Comparison of ENCODE assay signal across 19 cellular contexts in the genomic region with DNA sequence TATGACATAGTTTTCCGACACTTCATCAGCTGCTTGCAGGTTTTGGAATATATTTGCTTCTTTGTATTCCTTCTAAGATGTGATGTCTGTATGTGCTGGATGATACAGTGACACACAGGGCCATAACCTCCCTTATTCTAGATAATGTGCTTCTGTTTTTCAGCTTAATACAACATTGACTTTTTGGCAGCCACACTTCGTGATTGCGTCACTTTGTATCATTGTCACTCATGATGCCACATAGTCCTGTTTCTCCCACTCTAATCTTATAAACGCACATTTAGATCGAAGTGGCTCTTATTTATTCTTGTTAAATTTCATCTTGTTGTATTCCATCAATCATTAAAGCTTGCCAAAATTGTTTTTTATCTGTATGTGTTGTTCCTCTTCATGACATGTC.
A peak's percentile ranks its signal among the peaks of the same experiment; 100 is the strongest.
DNase-seq lines count a peak whose midpoint lies in the region; ATAC-seq, FAIRE-seq and TF ChIP-seq lines count a peak whose summit lies in the region.
"Had no signal": no experiment of that assay in that cellular context is flagged by ENCODE, and none has a peak within 500 bp of the region (broad histone marks: within the 10 kb centered on the region; RNA-seq: fewer than 3 reads in every experiment).

No MANE protein-coding gene starts in this region.

- no peak overlapping the region for H3K4ac ChIP-seq in IMR-90 (ENCODE audit: low read depth, low read length)
- H3K4ac ChIP-seq in H1 (replicated peaks; ENCODE audit: insufficient read length, low read depth, low read length), result no peak overlapping the region

- H2BK5ac ChIP-seq in IMR-90 (ENCODE audit: low read depth, low read length, poor library complexity, severe bottlenecking) (no peak overlapping the region), H1 (ENCODE audit: low read depth, low read length) (no peak overlapping the region)

- no peak overlapping the region for H3K18ac ChIP-seq in IMR-90 (ENCODE audit: low read depth, low read length)
- H3K18ac ChIP-seq in H1 (ENCODE audit: extremely low read depth, low read length), result no peak overlapping the region

- DNase-seq in HTR-8/SVneo (ENCODE audit: insufficient read length, low spot score) (no peak), IMR-90 (no peak), OCI-M1 (lab: John Stamatoyannopoulos, UW) (peak; percentile 68), H1 (ENCODE audit: low read depth in 1 of 2, low spot score in 2 of 2) (no peak), GM19238 (ENCODE audit: insufficient read length, low spot score) (no peak)
- no peak for DNase-seq in activated effector memory CD4-positive, alpha-beta T cell treated with anti-CD3 and anti-CD28 coated beads, Interleukin-2, amount 50 U/mL, for 16 hours
- no peak for DNase-seq in activated CD4-positive, CD25-positive, alpha-beta regulatory T cell (lab: John Stamatoyannopoulos, UW)
- DNase-seq: C1 segment of cervical spinal cord; Calu3; CD4-positive, alpha-beta memory T cell; COR-L47; DMS53; DMS79 treated with DMSO at 0.1 percent for 48 hours; GF-D8; GM23248; H9 had no signal

- no CpG with 5 or more reads among the region's 5 CpGs for WGBS in IMR-90 (ENCODE audit: extremely low coverage in 2 of 2, insufficient read length in 1 of 2), 2 experiments
- 95% methylated on average over 5 of the region's 5 CpGs; no CpG with 5 or more reads in 1 of the 2 experiments for WGBS in H1 (ENCODE audit: extremely low coverage in 1 of 2, insufficient coverage in 1 of 2, insufficient read length in 1 of 2, insufficient replicate concordance in 2 of 2, low coverage in 1 of 2, low lambda C conversion rate in 2 of 2, missing lambda C conversion rate in 1 of 2), 2 experiments

- no peak for TF ChIP-seq RAD21 in IMR-90 (IDR thresholded peaks at IDR 0.05; ENCODE audit: low read length)
- no peak for TF ChIP-seq RAD21 in H1 (IDR thresholded peaks at IDR 0.05 in 1 of 2, conservative IDR thresholded peaks at IDR 0.05 in 1 of 2; ENCODE audit: low read depth in 2 of 2, low read length in 2 of 2)

- intact Hi-C loops in IMR-90 (cut with micrococcal nuclease), result no loop called here

- FAIRE-seq in HTR-8/SVneo (lab: Jason Lieb, UNC), result peak; percentile 26
- no peak for FAIRE-seq in H1 (lab: Jason Lieb, UNC)
- FAIRE-seq: GM12892, GM19239 had no signal

- BruUV-seq in IMR-90 (replicated peaks; lab: Mats Ljungman, UMichigan), result no TSS peak

- H3K9me3 ChIP-seq in IMR-90 (ENCODE audit: control insufficient read depth, insufficient read depth, low read length), result no peaks in the 10 kb centered on the region
- H3K9me3 ChIP-seq in H1 (ENCODE audit: insufficient read depth in 2 of 2, low read depth in 1 of 2, low read length in 1 of 2), result no peaks in the 10 kb centered on the region

- no peaks in the 10 kb centered on the region for H3K23me2 ChIP-seq in H1 (ENCODE audit: low read depth, low read length)

- no peak overlapping the region for H4K5ac ChIP-seq in IMR-90 (ENCODE audit: low read depth, low read length)
- H4K5ac ChIP-seq in H1 (ENCODE audit: insufficient read length, low read depth, low read length), result no peak overlapping the region

- H2BK120ac ChIP-seq in IMR-90 (ENCODE audit: low read depth, low read length) (no peak overlapping the region), H1 (replicated peaks; ENCODE audit: low read depth, low read length) (no peak overlapping the region)

- H3K79me2 ChIP-seq in H1 (ENCODE audit: control insufficient read depth in 1 of 2, insufficient read depth in 2 of 2, low read length in 2 of 2), result no peaks in the 10 kb centered on the region

- no peak overlapping the region for H2BK12ac ChIP-seq in H1 (ENCODE audit: low read depth, low read length)

- H3K14ac ChIP-seq in IMR-90 (replicated peaks; ENCODE audit: low read depth, low read length) (no peak overlapping the region), H1 (ENCODE audit: insufficient read length) (no peak overlapping the region)

- no peak for TF ChIP-seq POLR2A in IMR-90 (IDR thresholded peaks at IDR 0.05; ENCODE audit: low read depth, low read length)
- no peak for TF ChIP-seq POLR2A in H1 (IDR thresholded peaks at IDR 0.05; ENCODE audit: control extremely low read depth in 1 of 2, low read depth in 2 of 2, low read length in 2 of 2)

- no peak overlapping the region for H3K56ac ChIP-seq in IMR-90 (ENCODE audit: extremely low read depth, insufficient read depth, low read length)
- no peak overlapping the region for H3K56ac ChIP-seq in H1 (replicated peaks; ENCODE audit: insufficient read length, low read depth, low read length)

- H3K4me1 ChIP-seq in IMR-90 (ENCODE audit: control insufficient read depth, insufficient read depth, low read length) (no peaks in the 10 kb centered on the region), H1 (replicated peaks in 1 of 4; ENCODE audit: control insufficient read depth in 3 of 4, insufficient read depth in 4 of 4, low read length in 3 of 4) (peaks cover 0 to 2% (median 0%) of the 10 kb centered on the region in 4 experiments; a peak in 2 of 7 replicates)

- H2AFZ ChIP-seq in IMR-90 (replicated peaks; ENCODE audit: low read length, poor library complexity) (no peak overlapping the region), H1 (ENCODE audit: low read length) (no peak overlapping the region)
- H2AFZ ChIP-seq: GM23248 had no signal

- H3K4me3 ChIP-seq in IMR-90 (ENCODE audit: insufficient read depth, low read depth, low read length) (no peak overlapping the region), H1 (ENCODE audit: extremely low read depth in 1 of 4, insufficient read depth in 2 of 4, low read depth in 3 of 4, low read length in 4 of 4) (no peak overlapping the region)
- H3K4me3 ChIP-seq: GM23248 had no signal

- TF ChIP-seq EP300 in H1 (IDR thresholded peaks at IDR 0.05; ENCODE audit: borderline replicate concordance in 1 of 2, low read depth in 2 of 2, low read length in 2 of 2), result no peak

- H3K27me3 ChIP-seq in IMR-90 (ENCODE audit: control insufficient read depth, insufficient read depth, low read length), result peaks cover 1% of the 10 kb centered on the region; the same call in 1 of the 2 replicates
- H3K27me3 ChIP-seq in H1 (replicated peaks in 1 of 4; ENCODE audit: control insufficient read depth in 3 of 4, extremely low read depth in 1 of 4, insufficient read depth in 3 of 4, low read length in 3 of 4), result no peaks in the 10 kb centered on the region

- POLR2A ChIA-PET in IMR-90 (lab: Charles Lee; ENCODE audit: unreplicated experiment), result no interaction called here
- POLR2A ChIA-PET in H1 (lab: Charles Lee; ENCODE audit: partially characterized antibody), result no interaction called here

- H2AK5ac ChIP-seq in IMR-90 (ENCODE audit: low read depth, low read length) (no peak overlapping the region), H1 (ENCODE audit: low read depth, low read length) (no peak overlapping the region)

- H4K91ac ChIP-seq in IMR-90 (ENCODE audit: insufficient read depth, low read depth, low read length) (no peak overlapping the region), H1 (replicated peaks; ENCODE audit: insufficient read length, low read length) (no peak overlapping the region)

- H4K8ac ChIP-seq in IMR-90 (ENCODE audit: low read depth in 2 of 2, low read length in 2 of 2), result no peak overlapping the region
- H4K8ac ChIP-seq in H1 (ENCODE audit: extremely low read depth, insufficient read depth, low read length), result no peak overlapping the region

- no peak overlapping the region for H2BK20ac ChIP-seq in IMR-90 (ENCODE audit: low read depth, low read length)
- H2BK20ac ChIP-seq in H1 (ENCODE audit: low read length), result no peak overlapping the region

- no peaks in the 10 kb centered on the region for H4K20me1 ChIP-seq in IMR-90 (ENCODE audit: insufficient read depth, low read length)
- no peaks in the 10 kb centered on the region for H4K20me1 ChIP-seq in H1 (replicated peaks in 1 of 2; ENCODE audit: control insufficient read depth in 1 of 2, insufficient read depth in 2 of 2, low read length in 2 of 2)

- H2AK9ac ChIP-seq in IMR-90 (replicated peaks; ENCODE audit: low read depth, low read length, poor library complexity), result no peak overlapping the region

- ATAC-seq in IMR-90 (ENCODE audit: low read depth), result no peak
- ATAC-seq: HCT116 had no signal

- in situ Hi-C loops in IMR-90 (cut with MboI; ENCODE audit: low sequenced_read_pairs), result no loop called here

- no peaks in the 10 kb centered on the region for H3K9me1 ChIP-seq in IMR-90 (ENCODE audit: insufficient read depth, low read length)

- no peaks in the 10 kb centered on the region for H3K79me1 ChIP-seq in IMR-90 (ENCODE audit: low read depth in 1 of 2, low read length in 2 of 2)
- H3K79me1 ChIP-seq in H1 (ENCODE audit: low read depth, low read length), result no peaks in the 10 kb centered on the region

- TF ChIP-seq CTCF in IMR-90 (conservative IDR thresholded peaks at IDR 0.05; ENCODE audit: low read depth, low read length) (no peak), H1 (IDR thresholded peaks at IDR 0.05; ENCODE audit: control extremely low read depth in 1 of 3, insufficient read depth in 1 of 3, low read depth in 1 of 3, low read length in 3 of 3) (no peak)

- H3K9ac ChIP-seq in IMR-90 (ENCODE audit: low read depth, low read length) (no peak overlapping the region), H1 (replicated peaks in 1 of 4; ENCODE audit: extremely low read depth in 1 of 4, low read depth in 3 of 4, low read length in 3 of 4) (no peak overlapping the region)
- H3K9ac ChIP-seq: GM23248 had no signal

- dilution Hi-C loops in IMR-90 (cut with HindIII; ENCODE audit: low sequenced_read_pairs, unreplicated experiment), result no loop called here

- H3K4me2 ChIP-seq in IMR-90 (ENCODE audit: low read depth, low read length) (no peak overlapping the region), H1 (ENCODE audit: insufficient read depth in 1 of 2, low read depth in 2 of 2, low read length in 2 of 2) (no peak overlapping the region)

- CTCF ChIA-PET in IMR-90 (lab: Yijun Ruan, JAX), result interaction anchor here (1.1 kb wide), 1 partner anchor 10 kb away, joined by 3 read pairs; no protein-coding TSS in a partner anchor
- CTCF ChIA-PET in H1 (lab: Charles Lee; ENCODE audit: partially characterized antibody), result no interaction called here

- H3K36me3 ChIP-seq in IMR-90 (ENCODE audit: control insufficient read depth, insufficient read depth, low read length) (no peaks in the 10 kb centered on the region), H1 (ENCODE audit: control insufficient read depth in 2 of 4, insufficient read depth in 4 of 4, low read length in 3 of 4) (no peaks in the 10 kb centered on the region)

- H2BK15ac ChIP-seq in IMR-90 (ENCODE audit: low read depth, low read length) (no peak overlapping the region), H1 (ENCODE audit: low read length) (no peak overlapping the region)

- H3K27ac ChIP-seq in IMR-90 (ENCODE audit: insufficient read depth, low read length), result no peak overlapping the region
- no peak overlapping the region for H3K27ac ChIP-seq in H1 (ENCODE audit: low read depth, low read length)
- H3K27ac ChIP-seq: GM23248 had no signal

- H3K23ac ChIP-seq in IMR-90 (ENCODE audit: low read depth, low read length) (no peak overlapping the region), H1 (ENCODE audit: insufficient read length) (no peak overlapping the region)

TF ChIP-seq in IMR-90, 13 proteins besides CTCF, POLR2A, EP300 and RAD21 (continues in another document):
- peak; percentile 80 for TF ChIP-seq CEBPB (IDR thresholded peaks at IDR 0.05; ENCODE audit: low read depth, low read length)

TF ChIP-seq in H1, 55 proteins besides CTCF, POLR2A, EP300 and RAD21:
- peak; percentile 46; the same call in 1 of the 2 replicates for TF ChIP-seq CEBPB (IDR thresholded peaks at IDR 0.05; ENCODE audit: low read depth, low read length)
- TF ChIP-seq MAFK (IDR thresholded peaks at IDR 0.05; ENCODE audit: low read depth, low read length), result no peak
TF ChIP-seq in H1: peak in this region for 1.
